Comparison of ENCODE assay signal across 13 cellular contexts in the genomic region with DNA sequence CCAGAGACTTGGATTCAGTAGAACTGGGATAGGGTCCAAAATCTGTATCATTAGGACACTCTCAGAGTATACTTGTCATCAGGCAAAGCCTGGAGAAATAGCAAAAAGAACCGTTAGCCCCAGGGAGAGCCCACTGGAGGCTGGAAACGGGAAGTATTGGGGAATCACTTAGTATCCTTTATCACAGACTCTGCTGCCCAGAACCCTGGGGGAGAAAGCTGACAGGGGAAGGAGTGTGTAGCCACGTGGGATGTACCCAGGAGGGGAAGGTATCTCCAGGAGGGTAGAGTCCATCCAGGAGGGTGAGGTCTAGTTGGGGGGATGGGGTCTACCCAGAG.
DNase-seq lines count a peak whose midpoint lies in the region; ATAC-seq and TF ChIP-seq lines count a peak whose summit lies in the region.
"Had no signal": no experiment of that assay in that cellular context is flagged by ENCODE, and none has a peak within 500 bp of the region (broad histone marks: within the 10 kb centered on the region; RNA-seq: fewer than 3 reads in every experiment).

No MANE protein-coding gene starts in this region.

- H3K4me1 Mint-ChIP-seq in activated CD8-positive, alpha-beta memory T cell treated with anti-CD3 and anti-CD28 coated beads, Interleukin-2, amount 10 ng/mL, durations not matched to agents 7 days and 5 days, result peaks cover 4% of the 10 kb centered on the region

- 0 to 4% methylated on average over 3 of the region's 3 CpGs for WGBS in GM23248 (ENCODE audit: low coverage in 1 of 2, low lambda C conversion rate in 2 of 2, missing lambda C conversion rate in 2 of 2), 2 experiments

- DNase-seq in GM23248, result peak; percentile 79
- no peak for DNase-seq in SK-N-MC (ENCODE audit: low read depth, low spot score)
- DNase-seq in left ventricle myocardium inferior, result no peak
- DNase-seq in left colon, result no peak
- no peak for DNase-seq in activated CD8-positive, alpha-beta memory T cell treated with anti-CD3 and anti-CD28 coated beads, Interleukin-2, amount 10 ng/mL, durations not matched to agents 7 days and 5 days
- DNase-seq: MM.1S; nucleus accumbens; PC-9; stimulated activated CD4-positive, alpha-beta T cell treated with anti-CD3 and anti-CD28 coated beads, Interleukin-2, amount 100 ng/mL, for 48 hours; stimulated activated naive CD8-positive, alpha-beta T cell treated with anti-CD3 and anti-CD28 coated beads, Interleukin-15, amount 100 ng/mL, for 72 hours had no signal

- in situ Hi-C loops in GM23248 (cut with MboI), result loop anchor here (25.0 kb wide), 1 partner anchor 917 kb away; no protein-coding TSS in a partner anchor

- H3K27me3 ChIP-seq in GM23248 (replicated peaks; ENCODE audit: insufficient read depth), result no peaks in the 10 kb centered on the region
- H3K27me3 ChIP-seq in left ventricle myocardium inferior (ENCODE audit: low read depth), result no peaks in the 10 kb centered on the region

- no peak overlapping the region for H3K4me3 ChIP-seq in GM23248
- no peak overlapping the region for H3K4me3 ChIP-seq in SK-N-MC
- H3K4me3 ChIP-seq in left ventricle myocardium inferior, result peak overlapping the region; percentile 3
- H3K4me3 ChIP-seq in skin epidermis, result no peak overlapping the region
- H3K4me3 ChIP-seq: PC-9 had no signal

- no peak for TF ChIP-seq CTCF in left ventricle myocardium inferior (IDR thresholded peaks at IDR 0.05; ENCODE audit: borderline replicate concordance)

- H3K4me1 ChIP-seq in GM23248 (ENCODE audit: insufficient read depth) (peaks cover 33% of the 10 kb centered on the region), left ventricle myocardium inferior (peaks cover 57% of the 10 kb centered on the region)

- ATAC-seq in left colon (no peak), GM21576 (IDR thresholded peaks at IDR 0.05; ENCODE audit: unreplicated experiment) (no peak), HG03095 (IDR thresholded peaks at IDR 0.05; ENCODE audit: unreplicated experiment) (no peak)
- ATAC-seq in activated CD8-positive, alpha-beta memory T cell treated with anti-CD3 and anti-CD28 coated beads, Interleukin-2, amount 10 ng/mL, durations not matched to agents 7 days and 5 days, result no peak

- intact Hi-C loops in left ventricle myocardium inferior (cut with micrococcal nuclease), result no loop called here
- intact Hi-C loops in left colon (cut with DNase I, micrococcal nuclease), result no loop called here

- H3K79me2 ChIP-seq in GM23248 (ENCODE audit: insufficient read depth), result no peaks in the 10 kb centered on the region

- H3K27ac ChIP-seq in GM23248, result no peak overlapping the region
- peak overlapping the region; percentile 80 for H3K27ac ChIP-seq in SK-N-MC
- H3K27ac ChIP-seq in left ventricle myocardium inferior (replicated peaks), result peak overlapping the region; percentile 84
- H3K27ac ChIP-seq in skin epidermis, result peak overlapping the region in 20 of 21 experiments; percentile 62 to 94 (median 84)
- H3K27ac ChIP-seq: PC-9 had no signal

- CTCF ChIA-PET in activated CD8-positive, alpha-beta memory T cell treated with anti-CD3 and anti-CD28 coated beads, Interleukin-2, amount 10 ng/mL, durations not matched to agents 7 days and 5 days (lab: Charles Lee), result interaction anchor here (1.2 to 1.8 kb wide), 4 partner anchors 9 to 18 kb away, joined by 3 to 9 read pairs (median 8); no protein-coding TSS in a partner anchor

- H3K9ac ChIP-seq in GM23248 (peak overlapping the region; percentile 25; the same call in 1 of the 2 replicates), SK-N-MC (ENCODE audit: insufficient read length) (no peak overlapping the region)

- H3K9me2 ChIP-seq in GM23248 (ENCODE audit: insufficient read depth), result no peaks in the 10 kb centered on the region

- H3F3A ChIP-seq in GM23248 (ENCODE audit: insufficient read depth), result peaks cover 14% of the 10 kb centered on the region

- H4K20me1 ChIP-seq in GM23248 (ENCODE audit: insufficient read depth), result no peaks in the 10 kb centered on the region

- H3K9me3 ChIP-seq in GM23248 (ENCODE audit: low read depth) (no peaks in the 10 kb centered on the region), SK-N-MC (ENCODE audit: low read depth, low read length) (no peaks in the 10 kb centered on the region), left ventricle myocardium inferior (replicated peaks) (no peaks in the 10 kb centered on the region)

- H3K9me3 Mint-ChIP-seq in activated CD8-positive, alpha-beta memory T cell treated with anti-CD3 and anti-CD28 coated beads, Interleukin-2, amount 10 ng/mL, durations not matched to agents 7 days and 5 days (ENCODE audit: low read depth), result no peaks in the 10 kb centered on the region

- H3K36me3 Mint-ChIP-seq in activated CD8-positive, alpha-beta memory T cell treated with anti-CD3 and anti-CD28 coated beads, Interleukin-2, amount 10 ng/mL, durations not matched to agents 7 days and 5 days, result peaks cover 1% of the 10 kb centered on the region

- H3K36me3 ChIP-seq in GM23248 (ENCODE audit: low read depth) (no peaks in the 10 kb centered on the region), SK-N-MC (ENCODE audit: insufficient read depth, low read length) (no peaks in the 10 kb centered on the region), left ventricle myocardium inferior (no peaks in the 10 kb centered on the region)

- peak overlapping the region; percentile 31 for H3K4me2 ChIP-seq in GM23248 (ENCODE audit: unreplicated experiment)
- H3K4me2 ChIP-seq: PC-9 had no signal

- no peak overlapping the region for H3K27ac Mint-ChIP-seq in activated CD8-positive, alpha-beta memory T cell treated with anti-CD3 and anti-CD28 coated beads, Interleukin-2, amount 10 ng/mL, durations not matched to agents 7 days and 5 days

- peaks cover 4% of the 10 kb centered on the region for H3K27me3 Mint-ChIP-seq in activated CD8-positive, alpha-beta memory T cell treated with anti-CD3 and anti-CD28 coated beads, Interleukin-2, amount 10 ng/mL, durations not matched to agents 7 days and 5 days

- no peak overlapping the region for H3K4me3 Mint-ChIP-seq in activated CD8-positive, alpha-beta memory T cell treated with anti-CD3 and anti-CD28 coated beads, Interleukin-2, amount 10 ng/mL, durations not matched to agents 7 days and 5 days
- H3K4me3 Mint-ChIP-seq: stimulated activated naive CD8-positive, alpha-beta T cell treated with anti-CD3 and anti-CD28 coated beads, Interleukin-15, amount 100 ng/mL, for 72 hours had no signal

- peak overlapping the region; percentile 28 for H2AFZ ChIP-seq in GM23248
- H2AFZ ChIP-seq: PC-9 had no signal
